ENCODE assay signal across 24 cellular contexts in the genomic region with DNA sequence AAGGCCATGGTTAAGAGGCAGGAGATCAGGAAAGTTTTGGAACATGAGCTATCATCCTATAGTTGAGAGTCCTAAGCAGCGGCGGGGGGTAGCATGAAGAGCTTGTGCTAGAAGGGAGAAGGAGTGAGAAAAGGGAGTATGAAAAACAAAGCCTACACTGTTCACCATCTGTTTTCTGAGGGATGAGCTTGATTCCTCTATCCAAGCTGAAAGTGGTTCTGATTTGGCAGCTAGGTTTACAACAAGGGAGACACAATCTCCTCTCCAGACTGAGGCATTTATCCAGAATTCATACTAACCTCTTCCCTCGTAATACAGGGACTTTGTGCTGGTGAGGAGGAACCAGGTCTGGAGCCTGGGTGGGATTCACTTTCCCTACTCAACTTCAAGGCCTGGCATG. TPM values are rescaled to one million over a fixed set of nuclear protein-coding genes. Genes with fewer than 3 reads are reported as not detected.
"Had no signal": no experiment of that assay in that cellular context is flagged by ENCODE, and none has a peak within 500 bp of the region (broad histone marks: within the 10 kb centered on the region; RNA-seq: fewer than 3 reads in every experiment).

No MANE protein-coding gene starts in this region.

- DNase-seq: activated CD4-positive, alpha-beta T cell treated with anti-CD3 and anti-CD28 coated beads for 48 hours; activated CD4-positive, CD25-positive, alpha-beta regulatory T cell; activated CD8-positive, alpha-beta T cell treated with anti-CD3 and anti-CD28 coated beads, Interleukin-2, amount 10 ng/mL, durations not matched to agents 7 days and 5 days; activated naive CD4-positive, alpha-beta T cell treated with anti-CD3 and anti-CD28 coated beads for 36 hours; activated T-cell treated with anti-CD3 and anti-CD28 coated beads, Interleukin-2, amount 50 U/mL, for 24 hours; colonic mucosa; foreskin melanocyte; head of caudate nucleus; mesendoderm; naive thymus-derived CD4-positive, alpha-beta T cell; pancreas; stimulated activated naive CD4-positive, alpha-beta T cell; T1000; trophoblast cell had no signal

- H3K27me3 Mint-ChIP-seq: activated T-cell treated with anti-CD3 and anti-CD28 coated beads, Interleukin-2, amount 50 U/mL, for 24 hours; naive thymus-derived CD4-positive, alpha-beta T cell had no signal

- H3K27ac Mint-ChIP-seq: activated CD8-positive, alpha-beta T cell treated with anti-CD3 and anti-CD28 coated beads, Interleukin-2, amount 10 ng/mL, durations not matched to agents 7 days and 5 days; activated naive CD4-positive, alpha-beta T cell treated with anti-CD3 and anti-CD28 coated beads for 36 hours; activated T-cell treated with anti-CD3 and anti-CD28 coated beads, Interleukin-2, amount 50 U/mL, for 24 hours had no signal

- H3K36me3 Mint-ChIP-seq: naive thymus-derived CD4-positive, alpha-beta T cell had no signal

- H3K4me3 Mint-ChIP-seq: activated CD8-positive, alpha-beta T cell treated with anti-CD3 and anti-CD28 coated beads, Interleukin-2, amount 10 ng/mL, durations not matched to agents 7 days and 5 days; activated naive CD4-positive, alpha-beta T cell treated with anti-CD3 and anti-CD28 coated beads for 36 hours; activated T-cell treated with anti-CD3 and anti-CD28 coated beads, Interleukin-2, amount 50 U/mL, for 24 hours; naive thymus-derived CD4-positive, alpha-beta T cell had no signal

- H3K27ac ChIP-seq: ascending aorta, colonic mucosa, neutrophil, pancreas, suprapubic skin, vagina had no signal

- H3K9me3 Mint-ChIP-seq: activated naive CD4-positive, alpha-beta T cell treated with anti-CD3 and anti-CD28 coated beads for 36 hours; activated T-cell treated with anti-CD3 and anti-CD28 coated beads, Interleukin-2, amount 50 U/mL, for 24 hours; naive thymus-derived CD4-positive, alpha-beta T cell had no signal

- ATAC-seq: activated CD8-positive, alpha-beta T cell treated with anti-CD3 and anti-CD28 coated beads, Interleukin-2, amount 10 ng/mL, durations not matched to agents 7 days and 5 days; naive thymus-derived CD4-positive, alpha-beta T cell; pancreas; SK-N-SH treated with all-trans-retinoic acid at 6 μM for 48 hours had no signal

- H3K27me3 ChIP-seq: ascending aorta, colonic mucosa, neutrophil, pancreas, suprapubic skin, vagina had no signal

- H3K4me3 ChIP-seq: ascending aorta, breast epithelium, colonic mucosa, pancreas, suprapubic skin, vagina had no signal

RNA-seq across cellular contexts. Expression of gene NCBP2L, which starts 25.5 kb away (rescaled TPM):
- total RNA-seq: activated CD8-positive, alpha-beta T cell treated with anti-CD3 and anti-CD28 coated beads, Interleukin-2, amount 10 ng/mL, durations not matched to agents 7 days and 5 days; activated naive CD4-positive, alpha-beta T cell treated with anti-CD3 and anti-CD28 coated beads for 36 hours; ascending aorta; breast epithelium; colonic mucosa; epithelial cell of proximal tubule; kidney epithelial cell; mucosa of gallbladder; naive thymus-derived CD4-positive, alpha-beta T cell; suprapubic skin; T-helper 1 cell treated with Interleukin-12 subunit alpha and Interleukin-12 subunit beta and Interleukin-4 antibody, amounts not matched to agents 30 ng/mL and 1 ng/mL, for 36 hours; vagina had no signal
